In genomic region chr6:23013776-23014175, GRCh38 we compare ENCODE assay signal across 20 cellular contexts.
DNase-seq lines count a peak whose midpoint lies in the region; ATAC-seq lines count a peak whose summit lies in the region.
"Had no signal": no experiment of that assay in that cellular context is flagged by ENCODE, and none has a peak within 500 bp of the region (broad histone marks: within the 10 kb centered on the region; RNA-seq: fewer than 3 reads in every experiment).

No MANE protein-coding gene starts in this region.

- no peaks in the 10 kb centered on the region for H4K20me1 ChIP-seq in GM23248 (ENCODE audit: insufficient read depth)

- H3K4me3 ChIP-seq in GM23248, result no peak overlapping the region
- H3K4me3 ChIP-seq: colonic mucosa, heart right ventricle, left lung, suprapubic skin, vagina had no signal

- H3F3A ChIP-seq in GM23248 (ENCODE audit: insufficient read depth), result no peaks in the 10 kb centered on the region

- no peaks in the 10 kb centered on the region for H3K9me3 ChIP-seq in GM23248 (ENCODE audit: low read depth)
- H3K9me3 ChIP-seq: colonic mucosa, suprapubic skin, vagina had no signal

- H3K27me3 ChIP-seq in GM23248 (replicated peaks; ENCODE audit: insufficient read depth), result no peaks in the 10 kb centered on the region
- H3K27me3 ChIP-seq: colonic mucosa, heart right ventricle, left lung, suprapubic skin, vagina had no signal

- no peak overlapping the region for H3K9ac ChIP-seq in GM23248

- no peak overlapping the region for H3K27ac ChIP-seq in GM23248
- H3K27ac ChIP-seq: colonic mucosa, heart right ventricle, left lung, suprapubic skin, vagina had no signal

- intact Hi-C loops in left cardiac atrium (cut with DNase I), result no loop called here

- no peaks in the 10 kb centered on the region for H3K9me2 ChIP-seq in GM23248 (ENCODE audit: insufficient read depth)

- 15 to 19% methylated on average over 6 of the region's 6 CpGs for WGBS in GM23248 (ENCODE audit: low coverage in 1 of 2, low lambda C conversion rate in 2 of 2, missing lambda C conversion rate in 2 of 2), 2 experiments

- H3K79me2 ChIP-seq in GM23248 (ENCODE audit: insufficient read depth), result no peaks in the 10 kb centered on the region

- ATAC-seq in left cardiac atrium, result no peak
- ATAC-seq: heart right ventricle, left lung had no signal

- no peaks in the 10 kb centered on the region for H3K36me3 ChIP-seq in GM23248 (ENCODE audit: low read depth)
- H3K36me3 ChIP-seq: colonic mucosa, heart right ventricle, left lung, suprapubic skin, vagina had no signal

- peak; percentile 64 for DNase-seq in GM23248
- DNase-seq in amniotic epithelial cell (ENCODE audit: low read depth), result peak; percentile 26
- peak; percentile 89 for DNase-seq in fibroblast of peridontal ligament (ENCODE audit: extremely low read depth)
- DNase-seq in stromal cell of bone marrow (ENCODE audit: low read depth), result peak; percentile 70
- DNase-seq in NCI-H446 treated with DMSO at 0.1 percent for 48 hours (lab: John Stamatoyannopoulos, UW), result no peak
- no peak for DNase-seq in hippocampal formation (lab: John Stamatoyannopoulos, UW)
- no peak for DNase-seq in left cardiac atrium
- DNase-seq: activated B cell treated with CpG ODN at 0.5 μM for 24 hours; activated CD4-positive, alpha-beta memory T cell treated with anti-CD3 and anti-CD28 coated beads, Interleukin-2, amount 10 ng/mL, durations not matched to agents 7 days and 5 days; activated effector memory CD4-positive, alpha-beta T cell treated with anti-CD3 and anti-CD28 coated beads, Interleukin-2, amount 50 U/mL, for 16 hours; colonic mucosa; DMS53; heart right ventricle; left lung; NCI-H1436; NCI-H2171 treated with DMSO at 0.1 percent for 48 hours; NCI-H526 treated with DMSO at 0.1 percent for 48 hours; T-helper 9 cell had no signal

- no peak overlapping the region for H3K4me2 ChIP-seq in GM23248 (ENCODE audit: unreplicated experiment)

- H3K4me1 ChIP-seq in GM23248 (ENCODE audit: insufficient read depth), result no peaks in the 10 kb centered on the region
- H3K4me1 ChIP-seq: colonic mucosa, heart right ventricle, left lung, suprapubic skin, vagina had no signal

- in situ Hi-C loops in GM23248 (cut with MboI), result no loop called here

- no peak overlapping the region for H2AFZ ChIP-seq in GM23248

Comparison
In these comparisons a context has a peak if more than half of its experiments do, and no peak if none do; other contexts are left out.
1. DNase-seq: peak in GM23248 (single experiment), amniotic epithelial cell (single experiment), fibroblast of peridontal ligament (single experiment) and stromal cell of bone marrow (single experiment); none in NCI-H446 treated with DMSO at 0.1 percent for 48 hours (single experiment), hippocampal formation (0 of 2) and left cardiac atrium (single experiment).